8 cellular contexts compared by ENCODE assay signal in the genomic region with DNA sequence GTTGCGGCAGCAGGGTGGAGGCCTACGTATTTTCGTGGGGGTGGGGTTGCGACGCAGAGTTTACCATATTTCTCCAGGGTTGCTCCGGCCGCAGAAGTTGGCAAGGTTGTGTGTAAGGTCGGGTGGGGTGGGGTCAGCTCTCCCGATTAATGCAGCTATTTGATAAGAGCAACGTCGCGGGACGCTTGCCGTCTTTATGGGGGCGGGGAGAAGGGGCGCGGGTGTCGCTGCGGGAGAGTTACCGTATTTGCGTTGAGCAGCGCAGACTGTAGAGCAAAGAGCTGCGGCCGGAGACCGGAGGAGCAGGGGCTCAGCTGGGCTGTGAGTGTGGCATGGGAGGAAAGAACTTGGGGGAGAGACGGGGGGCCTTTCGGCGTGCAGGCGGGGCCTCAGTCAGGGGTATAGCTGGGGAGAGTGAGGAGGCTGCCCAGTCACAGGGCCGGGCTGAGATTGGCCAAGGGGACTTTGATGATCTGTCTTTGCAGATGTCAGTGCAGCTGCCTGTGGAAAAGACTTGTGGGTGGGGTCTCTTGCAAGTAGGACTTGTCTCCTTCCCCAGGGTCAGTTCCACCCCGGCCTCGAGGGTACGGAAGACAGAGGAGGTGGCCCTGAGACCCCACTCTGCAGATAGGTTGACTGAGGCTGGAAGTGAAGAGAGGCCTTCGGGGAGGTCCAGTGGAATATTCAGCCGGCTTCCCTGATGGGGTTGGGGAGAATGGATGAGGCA. TPM values are rescaled to one million over a fixed set of nuclear protein-coding genes. Genes with fewer than 3 reads are reported as not detected.
DNase-seq lines count a peak whose midpoint lies in the region; ATAC-seq and TF ChIP-seq lines count a peak whose summit lies in the region.

No MANE protein-coding gene starts in this region.

- no peaks in the 10 kb centered on the region for H3K27me3 ChIP-seq in effector memory CD4-positive, alpha-beta T cell (replicated peaks; ENCODE audit: control insufficient read depth, insufficient read depth, low read length, poor library complexity, severe bottlenecking)

- H3K27ac ChIP-seq in 22Rv1 (peak overlapping the region; percentile 32; the same call in 1 of the 2 replicates), VCaP (peak overlapping the region; percentile 95), mesodermal cell (ENCODE audit: low read depth, low read length, severe bottlenecking) (peak overlapping the region; percentile 72), substantia nigra (ENCODE audit: low read depth, low read length, poor library complexity, severe bottlenecking) (peak overlapping the region; percentile 80)
- H3K27ac ChIP-seq in effector memory CD4-positive, alpha-beta T cell (ENCODE audit: insufficient read depth, low read length, poor library complexity, severe bottlenecking), result peak overlapping the region; percentile 89

- no peak for DNase-seq in effector memory CD4-positive, alpha-beta T cell
- DNase-seq in substantia nigra (lab: John Stamatoyannopoulos, UW), result peak in 14 of 49 donors; percentile 49 to 75 (median 69)

- 7 to 14% methylated on average over 21 to 27 of the region's 35 CpGs for WGBS in mesodermal cell (ENCODE audit: insufficient coverage in 2 of 2), 2 experiments

- 0 out of 2 replicates have a peak, but pooled peaks have one; percentile 1 for TF ChIP-seq CTCF in 22Rv1 (IDR thresholded peaks at IDR 0.05)
- no peak for TF ChIP-seq CTCF in VCaP (conservative IDR thresholded peaks at IDR 0.05)

- peak; percentile 41 for TF ChIP-seq POLR2A in GM18526 (IDR thresholded peaks at IDR 0.05; ENCODE audit: extremely low read depth, insufficient read length)

- no peaks in the 10 kb centered on the region for H3K9me3 ChIP-seq in effector memory CD4-positive, alpha-beta T cell (ENCODE audit: control insufficient read depth, low read length)
- H3K9me3 ChIP-seq in mesodermal cell (ENCODE audit: control insufficient read depth, low read length), result no peaks in the 10 kb centered on the region

- peaks cover 22% of the 10 kb centered on the region for H3K4me1 ChIP-seq in effector memory CD4-positive, alpha-beta T cell (ENCODE audit: control insufficient read depth, insufficient read depth, low read length, poor library complexity, severe bottlenecking)
- H3K4me1 ChIP-seq in mesodermal cell (ENCODE audit: control insufficient read depth, insufficient read depth, low read length, poor library complexity, severe bottlenecking), result peaks cover 28% of the 10 kb centered on the region

- peak overlapping the region; percentile 84 for H3K4me3 ChIP-seq in effector memory CD4-positive, alpha-beta T cell (ENCODE audit: insufficient read depth, low read depth, low read length, poor library complexity, severe bottlenecking)
- peak overlapping the region; percentile 55 for H3K4me3 ChIP-seq in mesodermal cell (ENCODE audit: extremely low read depth, insufficient read depth, low read length, poor library complexity, severe bottlenecking)

- H3K36me3 ChIP-seq in effector memory CD4-positive, alpha-beta T cell (ENCODE audit: control insufficient read depth, insufficient read depth, low read length), result peaks cover 16% of the 10 kb centered on the region
- peaks cover 8% of the 10 kb centered on the region for H3K36me3 ChIP-seq in mesodermal cell (ENCODE audit: control insufficient read depth, insufficient read depth, low read length)

- ATAC-seq in HG02678 (IDR thresholded peaks at IDR 0.05; ENCODE audit: unreplicated experiment), result no peak
- ATAC-seq in GM21737 (IDR thresholded peaks at IDR 0.05; ENCODE audit: unreplicated experiment), result no peak

RNA-seq across cellular contexts. Expression of gene ZNF775, which starts 26.6 kb away (rescaled TPM):
- polyA plus RNA-seq in mesodermal cell (2013, experiment 1 of 2), result 15.7 TPM
- polyA plus RNA-seq in mesodermal cell (2013, experiment 2 of 2), result 12.0 TPM

RNA-seq across cellular contexts. Expression of gene REPIN1, which starts 37.1 kb away (rescaled TPM):
- polyA plus RNA-seq in mesodermal cell (2013, experiment 1 of 2), result 124 TPM
- 102 TPM for polyA plus RNA-seq in mesodermal cell (2013, experiment 2 of 2)

RNA-seq across cellular contexts. Expression of gene GIMAP8, which starts 44.7 kb away (rescaled TPM):
- polyA plus RNA-seq in mesodermal cell (2013, experiment 1 of 2), result 3.3 TPM
- polyA plus RNA-seq in mesodermal cell (2013, experiment 2 of 2), result 2.5 TPM

Comparison
In these comparisons a context has a peak if more than half of its experiments do, and no peak if none do; other contexts are left out.
1. H3K27ac ChIP-seq: peak in every context shown above with its lines; median percentile 95 in VCaP; 89 in effector memory CD4-positive, alpha-beta T cell; 80 in substantia nigra; 72 in mesodermal cell; 32 in 22Rv1.